1 cellular context compared by ENCODE assay signal in the genomic region with DNA sequence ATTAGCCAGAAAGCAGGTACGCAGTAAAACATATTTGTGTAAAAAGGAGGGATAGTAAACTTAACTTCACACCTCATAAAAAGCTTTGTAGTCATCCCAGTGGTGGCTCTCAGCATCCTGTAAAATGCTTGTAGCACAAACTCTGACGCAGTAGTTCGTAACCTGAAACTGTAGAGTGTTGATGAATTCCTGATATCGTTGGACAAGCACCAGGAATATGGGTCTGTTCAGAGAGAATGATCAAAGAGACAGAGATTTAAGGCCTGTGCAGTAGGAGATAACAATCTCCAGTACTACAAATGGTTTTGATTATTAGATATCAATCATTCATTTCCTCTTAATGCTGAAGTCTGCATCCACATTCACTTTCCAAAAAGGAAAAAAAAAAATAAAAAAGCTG.
TF ChIP-seq lines count a peak whose summit lies in the region.

No MANE protein-coding gene starts in this region.

TF ChIP-seq in SK-N-SH treated with all-trans-retinoic acid at 6 μM for 48 hours, 23 proteins besides CTCF, POLR2A, EP300 and RAD21 (continued from another document):
- TF ChIP-seq PPARA (CRISPR knock-in tag; IDR thresholded peaks at IDR 0.05; ENCODE audit: borderline replicate concordance) = no peak
- TF ChIP-seq ARNTL (CRISPR knock-in tag; IDR thresholded peaks at IDR 0.05; ENCODE audit: borderline replicate concordance, low read depth) = no peak
- peak; percentile 97 for TF ChIP-seq TOX (CRISPR knock-in tag; IDR thresholded peaks at IDR 0.05; ENCODE audit: borderline replicate concordance)
TF ChIP-seq in SK-N-SH treated with all-trans-retinoic acid at 6 μM for 48 hours: peak in this region for 10.
